Comparison of ENCODE assay signal across 38 cellular contexts in the genomic region with DNA sequence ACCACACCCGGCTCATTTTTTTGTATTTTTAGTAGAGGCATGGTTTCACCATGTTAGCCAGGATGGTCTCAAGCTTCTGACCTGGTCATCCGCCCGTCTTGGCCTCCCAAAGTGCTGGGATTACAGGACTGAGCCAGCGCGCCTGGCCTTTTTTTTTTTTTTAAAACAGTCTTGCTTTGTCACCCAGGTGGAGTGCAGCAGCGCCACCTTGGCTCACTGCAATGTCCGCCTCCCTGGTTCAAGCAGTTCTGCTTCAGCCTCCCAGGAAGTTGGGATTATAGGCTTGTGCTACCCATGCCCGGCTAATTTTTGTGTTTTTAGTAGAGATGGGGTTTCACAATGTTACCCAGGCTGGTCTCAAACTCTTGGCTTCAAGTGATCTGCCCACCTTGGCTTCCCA.
"Had no signal": no experiment of that assay in that cellular context is flagged by ENCODE, and none has a peak within 500 bp of the region (broad histone marks: within the 10 kb centered on the region; RNA-seq: fewer than 3 reads in every experiment).

No MANE protein-coding gene starts in this region.

- H3K27me3 Mint-ChIP-seq: activated CD4-positive, alpha-beta memory T cell treated with anti-CD3 and anti-CD28 coated beads for 36 hours; activated CD4-positive, alpha-beta T cell treated with anti-CD3 and anti-CD28 coated beads for 36 hours; activated CD4-positive, alpha-beta T cell treated with anti-CD3 and anti-CD28 coated beads, Interleukin-2, amount 10 ng/mL, durations not matched to agents 24 days and 14 days; activated CD8-positive, alpha-beta memory T cell treated with anti-CD3 and anti-CD28 coated beads, Interleukin-2, amount 10 ng/mL, durations not matched to agents 7 days and 5 days; activated naive CD4-positive, alpha-beta T cell treated with anti-CD3 and anti-CD28 coated beads, Interleukin-2, amount 50 U/mL, for 24 hours; activated naive CD8-positive, alpha-beta T cell treated with anti-CD3 and anti-CD28 coated beads for 36 hours; activated naive CD8-positive, alpha-beta T cell treated with anti-CD3 and anti-CD28 coated beads, Interleukin-2, amount 50 U/mL, for 24 hours; dendritic cell treated with granulocyte-macrophage colony-stimulating factor and Interleukin-4, amounts not matched to agents 40 ng/mL and 50 ng/mL, for 4 days; T-helper 17 cell had no signal

- H3K9me3 ChIP-seq: adrenal gland, body of pancreas, esophagus muscularis mucosa, gastrocnemius medialis, heart left ventricle had no signal

- H3K27me3 ChIP-seq: adrenal gland, body of pancreas, dorsolateral prefrontal cortex, esophagus muscularis mucosa, foreskin keratinocyte, gastrocnemius medialis, heart left ventricle had no signal

- DNase-seq: activated CD4-positive, alpha-beta memory T cell treated with anti-CD3 and anti-CD28 coated beads for 36 hours; activated CD4-positive, alpha-beta T cell treated with anti-CD3 and anti-CD28 coated beads for 36 hours; activated CD4-positive, alpha-beta T cell treated with anti-CD3 and anti-CD28 coated beads, Interleukin-2, amount 10 ng/mL, durations not matched to agents 24 days and 14 days; activated CD4-positive, CD25-positive, alpha-beta regulatory T cell; activated CD4-positive, CD25-positive, alpha-beta regulatory T cell treated with anti-CD3 and anti-CD28 coated beads, Interleukin-2, amount 50 U/mL, for 72 hours; activated CD8-positive, alpha-beta memory T cell treated with anti-CD3 and anti-CD28 coated beads, Interleukin-2, amount 10 ng/mL, durations not matched to agents 7 days and 5 days; activated CD8-positive, alpha-beta memory T cell treated with anti-CD3 and anti-CD28 coated beads, Interleukin-2, amount 50 U/mL, for 4 hours; activated CD8-positive, alpha-beta T cell treated with anti-CD3 and anti-CD28 coated beads, Interleukin-2, amount 10 ng/mL, durations not matched to agents 7 days and 5 days; activated effector memory CD4-positive, alpha-beta T cell treated with anti-CD3 and anti-CD28 coated beads, Interleukin-2, amount 50 U/mL, for 16 hours; activated naive CD4-positive, alpha-beta T cell treated with anti-CD3 and anti-CD28 coated beads for 36 hours; activated naive CD8-positive, alpha-beta T cell treated with anti-CD3 and anti-CD28 coated beads for 36 hours; activated naive CD8-positive, alpha-beta T cell treated with anti-CD3 and anti-CD28 coated beads, Interleukin-2, amount 50 U/mL, for 24 hours; activated T-cell treated with anti-CD3 and anti-CD28 coated beads, Interleukin-2, amount 50 U/mL, for 1 hour; activated T-cell treated with anti-CD3 and anti-CD28 coated beads, Interleukin-2, amount 50 U/mL, for 48 hours; adrenal gland; amygdala; aorta; body of pancreas; caudate nucleus; cerebellar nuclear complex; dorsolateral prefrontal cortex; effector memory CD4-positive, alpha-beta T cell; erythroblast; foreskin keratinocyte; gastrocnemius medialis; glutamatergic neuron; heart left ventricle; T-helper 1 cell; T-helper 17 cell; T1000; WERI-Rb-1 had no signal

- H3K9me3 Mint-ChIP-seq: activated CD4-positive, alpha-beta memory T cell treated with anti-CD3 and anti-CD28 coated beads for 36 hours; activated CD4-positive, alpha-beta T cell treated with anti-CD3 and anti-CD28 coated beads, Interleukin-2, amount 10 ng/mL, durations not matched to agents 24 days and 14 days; activated naive CD4-positive, alpha-beta T cell treated with anti-CD3 and anti-CD28 coated beads for 36 hours; activated naive CD4-positive, alpha-beta T cell treated with anti-CD3 and anti-CD28 coated beads, Interleukin-2, amount 50 U/mL, for 24 hours; activated naive CD8-positive, alpha-beta T cell treated with anti-CD3 and anti-CD28 coated beads for 36 hours; activated naive CD8-positive, alpha-beta T cell treated with anti-CD3 and anti-CD28 coated beads, Interleukin-2, amount 50 U/mL, for 24 hours; activated T-helper 1 cell treated with anti-CD3 and anti-CD28 coated beads, Interleukin-12 subunit alpha, Interleukin-12 subunit beta, Interleukin-2, Interleukin-4 antibody, amounts not matched to agents 30 ng/mL and 10 ng/mL and 1 ng/mL, durations not matched to agents 14 hours and 24 hours and 36 hours; activated T-helper 2 cell treated with anti-CD3 and anti-CD28 coated beads, Interferon-gamma antibody, Interleukin-2, Interleukin-4, amounts not matched to agents 10 μg/mL and 5 μg/mL and 100 μg/mL, durations not matched to agents 14 hours and 24 hours and 36 hours; dendritic cell treated with granulocyte-macrophage colony-stimulating factor and Interleukin-4, amounts not matched to agents 40 ng/mL and 50 ng/mL, for 4 days; T-helper 2 cell treated with Interferon-gamma antibody and Interleukin-4, amounts not matched to agents 5 μg/mL and 100 μg/mL, for 36 hours had no signal

- H3K27ac Mint-ChIP-seq: activated CD4-positive, alpha-beta memory T cell treated with anti-CD3 and anti-CD28 coated beads for 36 hours; activated CD4-positive, alpha-beta T cell treated with anti-CD3 and anti-CD28 coated beads for 36 hours; activated CD4-positive, alpha-beta T cell treated with anti-CD3 and anti-CD28 coated beads, Interleukin-2, amount 10 ng/mL, durations not matched to agents 24 days and 14 days; activated CD8-positive, alpha-beta memory T cell treated with anti-CD3 and anti-CD28 coated beads, Interleukin-2, amount 10 ng/mL, durations not matched to agents 7 days and 5 days; activated CD8-positive, alpha-beta T cell treated with anti-CD3 and anti-CD28 coated beads, Interleukin-2, amount 10 ng/mL, durations not matched to agents 7 days and 5 days; activated naive CD4-positive, alpha-beta T cell treated with anti-CD3 and anti-CD28 coated beads for 36 hours; activated naive CD4-positive, alpha-beta T cell treated with anti-CD3 and anti-CD28 coated beads, Interleukin-2, amount 50 U/mL, for 24 hours; activated naive CD8-positive, alpha-beta T cell treated with anti-CD3 and anti-CD28 coated beads for 36 hours; activated naive CD8-positive, alpha-beta T cell treated with anti-CD3 and anti-CD28 coated beads, Interleukin-2, amount 50 U/mL, for 24 hours; activated T-helper 1 cell treated with anti-CD3 and anti-CD28 coated beads, Interleukin-12 subunit alpha, Interleukin-12 subunit beta, Interleukin-2, Interleukin-4 antibody, amounts not matched to agents 30 ng/mL and 10 ng/mL and 1 ng/mL, durations not matched to agents 14 hours and 24 hours and 36 hours; activated T-helper 2 cell treated with anti-CD3 and anti-CD28 coated beads, Interferon-gamma antibody, Interleukin-2, Interleukin-4, amounts not matched to agents 10 μg/mL and 5 μg/mL and 100 μg/mL, durations not matched to agents 14 hours and 24 hours and 36 hours; dendritic cell treated with granulocyte-macrophage colony-stimulating factor and Interleukin-4, amounts not matched to agents 40 ng/mL and 50 ng/mL, for 4 days; T-helper 17 cell; T-helper 2 cell treated with Interferon-gamma antibody and Interleukin-4, amounts not matched to agents 5 μg/mL and 100 μg/mL, for 36 hours had no signal

- H3K27ac ChIP-seq: adrenal gland, body of pancreas, coronary artery, dorsolateral prefrontal cortex, esophagus muscularis mucosa, foreskin keratinocyte, gastrocnemius medialis, heart left ventricle, WERI-Rb-1 had no signal

- H3K4me3 ChIP-seq: adrenal gland, body of pancreas, coronary artery, dorsolateral prefrontal cortex, esophagus muscularis mucosa, gastrocnemius medialis, heart left ventricle had no signal

- H3K4me3 Mint-ChIP-seq: activated CD4-positive, alpha-beta memory T cell treated with anti-CD3 and anti-CD28 coated beads for 36 hours; activated CD4-positive, alpha-beta T cell treated with anti-CD3 and anti-CD28 coated beads for 36 hours; activated CD4-positive, alpha-beta T cell treated with anti-CD3 and anti-CD28 coated beads, Interleukin-2, amount 10 ng/mL, durations not matched to agents 24 days and 14 days; activated CD8-positive, alpha-beta memory T cell treated with anti-CD3 and anti-CD28 coated beads, Interleukin-2, amount 10 ng/mL, durations not matched to agents 7 days and 5 days; activated CD8-positive, alpha-beta T cell treated with anti-CD3 and anti-CD28 coated beads, Interleukin-2, amount 10 ng/mL, durations not matched to agents 7 days and 5 days; activated naive CD4-positive, alpha-beta T cell treated with anti-CD3 and anti-CD28 coated beads for 36 hours; activated naive CD4-positive, alpha-beta T cell treated with anti-CD3 and anti-CD28 coated beads, Interleukin-2, amount 50 U/mL, for 24 hours; activated naive CD8-positive, alpha-beta T cell treated with anti-CD3 and anti-CD28 coated beads for 36 hours; activated naive CD8-positive, alpha-beta T cell treated with anti-CD3 and anti-CD28 coated beads, Interleukin-2, amount 50 U/mL, for 24 hours; activated T-helper 1 cell treated with anti-CD3 and anti-CD28 coated beads, Interleukin-12 subunit alpha, Interleukin-12 subunit beta, Interleukin-2, Interleukin-4 antibody, amounts not matched to agents 30 ng/mL and 10 ng/mL and 1 ng/mL, durations not matched to agents 14 hours and 24 hours and 36 hours; dendritic cell treated with granulocyte-macrophage colony-stimulating factor and Interleukin-4, amounts not matched to agents 40 ng/mL and 50 ng/mL, for 4 days; T-helper 17 cell; T-helper 2 cell treated with Interferon-gamma antibody and Interleukin-4, amounts not matched to agents 5 μg/mL and 100 μg/mL, for 36 hours had no signal

- H3K4me1 ChIP-seq: body of pancreas, foreskin keratinocyte, gastrocnemius medialis had no signal

- ATAC-seq: activated CD4-positive, alpha-beta T cell treated with anti-CD3 and anti-CD28 coated beads for 36 hours; activated CD8-positive, alpha-beta memory T cell treated with anti-CD3 and anti-CD28 coated beads, Interleukin-2, amount 10 ng/mL, durations not matched to agents 7 days and 5 days; activated CD8-positive, alpha-beta T cell treated with anti-CD3 and anti-CD28 coated beads, Interleukin-2, amount 10 ng/mL, durations not matched to agents 7 days and 5 days; activated naive CD8-positive, alpha-beta T cell treated with anti-CD3 and anti-CD28 coated beads, Interleukin-2, amount 50 U/mL, for 24 hours; body of pancreas; foreskin keratinocyte; gastrocnemius medialis; heart left ventricle; T-helper 17 cell had no signal
